ENCODE assay signal across 11 cellular contexts in the genomic region with DNA sequence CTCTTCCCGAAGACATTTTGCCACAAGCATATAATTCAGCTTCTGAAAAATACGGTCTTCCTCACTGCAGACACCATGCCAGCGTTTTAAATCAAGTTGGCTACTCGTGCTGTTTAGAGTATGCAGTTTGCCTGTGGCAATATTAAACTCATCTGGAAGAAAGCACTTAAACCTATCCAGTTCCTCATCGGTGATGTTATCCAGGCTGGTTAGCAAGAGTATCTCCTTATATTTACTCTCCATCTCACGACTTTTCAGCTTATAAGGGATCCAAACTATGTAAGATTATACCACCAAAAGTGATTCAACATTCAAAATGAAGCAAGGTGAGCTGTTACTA. TPM values are rescaled to one million over a fixed set of nuclear protein-coding genes. Genes with fewer than 3 reads are reported as not detected.
DNase-seq lines count a peak whose midpoint lies in the region; ATAC-seq and TF ChIP-seq lines count a peak whose summit lies in the region.
"Had no signal": no experiment of that assay in that cellular context is flagged by ENCODE, and none has a peak within 500 bp of the region (broad histone marks: within the 10 kb centered on the region; RNA-seq: fewer than 3 reads in every experiment).

No MANE protein-coding gene starts in this region.

- H3K4me3 Mint-ChIP-seq in activated T-helper 17 cell treated with anti-CD3 and anti-CD28 coated beads, Interleukin-2, amount 50 U/mL, for 72 hours = no peak overlapping the region
- no peak overlapping the region for H3K4me3 Mint-ChIP-seq in CD14-positive monocyte
- H3K4me3 Mint-ChIP-seq: CD4-positive, alpha-beta T cell; stimulated activated naive CD8-positive, alpha-beta T cell treated with anti-CD3 and anti-CD28 coated beads, Interleukin-15, amount 100 ng/mL, for 72 hours had no signal

- no peaks in the 10 kb centered on the region for H3K27me3 Mint-ChIP-seq in activated T-helper 17 cell treated with anti-CD3 and anti-CD28 coated beads, Interleukin-2, amount 50 U/mL, for 72 hours
- peaks cover 0 to 2% (median 0%) of the 10 kb centered on the region in 3 donors for H3K27me3 Mint-ChIP-seq in CD14-positive monocyte (ENCODE audit: low read depth in 3 of 3)
- H3K27me3 Mint-ChIP-seq: CD4-positive, alpha-beta T cell; stimulated activated naive CD8-positive, alpha-beta T cell treated with anti-CD3 and anti-CD28 coated beads, Interleukin-15, amount 100 ng/mL, for 72 hours had no signal

- H3K4me3 ChIP-seq in AG04449 (ENCODE audit: low read depth, low read length) = peak overlapping the region; percentile 69
- H3K4me3 ChIP-seq in fibroblast of the aortic adventitia (ENCODE audit: low read depth, low read length) = peak overlapping the region; percentile 77
- peak overlapping the region; percentile 78 for H3K4me3 ChIP-seq in neuron (ENCODE audit: low read length)

- DNase-seq in AG04449 (ENCODE audit: low read depth, low spot score) (no peak), fibroblast of the aortic adventitia (ENCODE audit: low read depth) (no peak), NCI-H748 treated with DMSO at 0.1 percent for 48 hours (lab: John Stamatoyannopoulos, UW) (no peak), CD14-positive monocyte (ENCODE audit: low spot score) (no peak)
- DNase-seq: CD4-positive, alpha-beta T cell; NCI-H2081 treated with DMSO at 0.1 percent for 48 hours; stimulated activated naive CD8-positive, alpha-beta T cell treated with anti-CD3 and anti-CD28 coated beads, Interleukin-15, amount 100 ng/mL, for 72 hours had no signal

- intact Hi-C loops in CD14-positive monocyte (cut with micrococcal nuclease) = loop anchor here in 1 of 2 donors (10.0 kb wide), 1 partner anchor 815 kb away; a partner anchor contains a TSS

- H3K27me3 ChIP-seq in neuron (ENCODE audit: insufficient read depth, low read length) = no peaks in the 10 kb centered on the region

- no peak for ATAC-seq in activated T-helper 17 cell treated with anti-CD3 and anti-CD28 coated beads, Interleukin-2, amount 50 U/mL, for 72 hours (replicated peaks)
- ATAC-seq in GM18861 (IDR thresholded peaks at IDR 0.05; ENCODE audit: unreplicated experiment) (no peak), HG02973 (IDR thresholded peaks at IDR 0.05; ENCODE audit: unreplicated experiment) (no peak)
- ATAC-seq: stimulated activated naive CD8-positive, alpha-beta T cell treated with anti-CD3 and anti-CD28 coated beads, Interleukin-15, amount 100 ng/mL, for 72 hours had no signal

- peaks cover 13% of the 10 kb centered on the region for H3K36me3 Mint-ChIP-seq in activated T-helper 17 cell treated with anti-CD3 and anti-CD28 coated beads, Interleukin-2, amount 50 U/mL, for 72 hours (ENCODE audit: low read depth)
- H3K36me3 Mint-ChIP-seq in CD14-positive monocyte = no peaks in the 10 kb centered on the region

- CTCF ChIA-PET in AG04449 (lab: Yijun Ruan, JAX) = interaction anchor here (0.9 to 3.2 kb wide), 9 partner anchors 10 to 884 kb away, joined by 3 to 20 read pairs (median 4); a partner anchor contains a TSS

- TF ChIP-seq CTCF in AG04449 (IDR thresholded peaks at IDR 0.05; ENCODE audit: insufficient read depth, low read length, missing control alignments) (no peak), fibroblast of the aortic adventitia (IDR thresholded peaks at IDR 0.05; ENCODE audit: insufficient read depth, low read length) (no peak), CD14-positive monocyte (IDR thresholded peaks at IDR 0.05) (no peak)

- peaks cover 14% of the 10 kb centered on the region for H3K4me1 Mint-ChIP-seq in activated T-helper 17 cell treated with anti-CD3 and anti-CD28 coated beads, Interleukin-2, amount 50 U/mL, for 72 hours
- peaks cover 13% of the 10 kb centered on the region for H3K4me1 Mint-ChIP-seq in CD14-positive monocyte

- POLR2A ChIA-PET in AG04449 (lab: Yijun Ruan, JAX) = interaction anchor here (1.2 kb wide), 1 partner anchor 10 kb away, joined by 4 read pairs; a partner anchor contains a TSS

- peaks cover 12% of the 10 kb centered on the region for H3K4me1 ChIP-seq in neuron (ENCODE audit: insufficient read depth, low read length)

- H2AFZ ChIP-seq in neuron (ENCODE audit: low read depth, low read length) = peak overlapping the region; percentile 91

- H3K36me3 ChIP-seq in neuron (ENCODE audit: insufficient read depth, low read length) = no peaks in the 10 kb centered on the region

- H3K9me3 Mint-ChIP-seq in activated T-helper 17 cell treated with anti-CD3 and anti-CD28 coated beads, Interleukin-2, amount 50 U/mL, for 72 hours = no peaks in the 10 kb centered on the region
- no peaks in the 10 kb centered on the region for H3K9me3 Mint-ChIP-seq in CD14-positive monocyte
- H3K9me3 Mint-ChIP-seq: CD4-positive, alpha-beta T cell had no signal

- no peaks in the 10 kb centered on the region for H3K9me3 ChIP-seq in neuron (ENCODE audit: low read length)

- H3K27ac Mint-ChIP-seq in activated T-helper 17 cell treated with anti-CD3 and anti-CD28 coated beads, Interleukin-2, amount 50 U/mL, for 72 hours = peak overlapping the region; percentile 16
- H3K27ac Mint-ChIP-seq in CD14-positive monocyte = no peak overlapping the region
- H3K27ac Mint-ChIP-seq: CD4-positive, alpha-beta T cell; stimulated activated naive CD8-positive, alpha-beta T cell treated with anti-CD3 and anti-CD28 coated beads, Interleukin-15, amount 100 ng/mL, for 72 hours had no signal

RNA-seq across cellular contexts. Expression of a gene that starts 9.7 kb away (rescaled TPM):
- 100 to 1,000 TPM; 187 to 217 TPM for total RNA-seq in activated T-helper 17 cell treated with anti-CD3 and anti-CD28 coated beads, Interleukin-2, amount 50 U/mL, for 72 hours
- total RNA-seq in fibroblast of the aortic adventitia (ENCODE audit: low replicate concordance) = 202 and 358 TPM in 2 replicates
- polyA plus RNA-seq in CD14-positive monocyte = 10 to 100 TPM; 64.8 to 99.7 TPM
